Comparison of ENCODE assay signal across 17 cellular contexts in genomic region chr2:830419-831224, GRCh38.
"Had no signal": no experiment of that assay in that cellular context is flagged by ENCODE, and none has a peak within 500 bp of the region (broad histone marks: within the 10 kb centered on the region; RNA-seq: fewer than 3 reads in every experiment).

No MANE protein-coding gene starts in this region.

- H3K9me3 Mint-ChIP-seq: nephron; stimulated activated memory B cell treated with anti-CD40 and anti-IgM and Interleukin-4, amounts not matched to agents 10 μg/mL and 1 μg/mL and 100 μg/mL, for 72 hours; stimulated activated naive CD8-positive, alpha-beta T cell treated with anti-CD3 and anti-CD28 coated beads, Interleukin-15, Interleukin-2, amounts not matched to agents 100 ng/mL and 50 ng/mL, for 24 hours had no signal

- H3K4me1 ChIP-seq: foreskin keratinocyte, psoas muscle, right lobe of liver, testis had no signal

- H3K27ac Mint-ChIP-seq: stimulated activated memory B cell treated with anti-CD40 and anti-IgM and Interleukin-4, amounts not matched to agents 10 μg/mL and 1 μg/mL and 100 μg/mL, for 72 hours; stimulated activated naive CD8-positive, alpha-beta T cell treated with anti-CD3 and anti-CD28 coated beads, Interleukin-15, Interleukin-2, amounts not matched to agents 100 ng/mL and 50 ng/mL, for 24 hours had no signal

- H3K4me3 Mint-ChIP-seq: naive B cell; stimulated activated memory B cell treated with anti-CD40 and anti-IgM and Interleukin-4, amounts not matched to agents 10 μg/mL and 1 μg/mL and 100 μg/mL, for 72 hours; stimulated activated naive CD8-positive, alpha-beta T cell treated with anti-CD3 and anti-CD28 coated beads, Interleukin-15, Interleukin-2, amounts not matched to agents 100 ng/mL and 50 ng/mL, for 24 hours had no signal

- H3K9me3 ChIP-seq: neutrophil, psoas muscle, right lobe of liver, testis, transverse colon had no signal

- H3K36me3 ChIP-seq: neutrophil, right lobe of liver, transverse colon had no signal

- DNase-seq: dermis blood vessel endothelial cell; foreskin keratinocyte; left colon; left ventricle myocardium superior; mesenchymal stem cell; naive B cell; psoas muscle; retina; right lobe of liver; stimulated activated CD4-positive, alpha-beta T cell treated with anti-CD3 and anti-CD28 coated beads, Interleukin-4, amount 100 ng/mL, for 1 hour; testis; transverse colon had no signal

- ATAC-seq: foreskin keratinocyte; psoas muscle; stimulated activated memory B cell treated with anti-CD40 and anti-IgM and Interleukin-4, amounts not matched to agents 10 μg/mL and 1 μg/mL and 100 μg/mL, for 72 hours had no signal

- H3K36me3 Mint-ChIP-seq: naive B cell; stimulated activated memory B cell treated with anti-CD40 and anti-IgM and Interleukin-4, amounts not matched to agents 10 μg/mL and 1 μg/mL and 100 μg/mL, for 72 hours had no signal

- H3K27me3 ChIP-seq: foreskin keratinocyte, neutrophil, right lobe of liver, testis, transverse colon had no signal

- H3K4me3 ChIP-seq: lung, psoas muscle, right lobe of liver, testis, transverse colon had no signal

- H3K27ac ChIP-seq: foreskin keratinocyte, neutrophil, psoas muscle, right lobe of liver, testis, transverse colon had no signal
